Comparison of ENCODE assay signal across 21 cellular contexts in the genomic region with DNA sequence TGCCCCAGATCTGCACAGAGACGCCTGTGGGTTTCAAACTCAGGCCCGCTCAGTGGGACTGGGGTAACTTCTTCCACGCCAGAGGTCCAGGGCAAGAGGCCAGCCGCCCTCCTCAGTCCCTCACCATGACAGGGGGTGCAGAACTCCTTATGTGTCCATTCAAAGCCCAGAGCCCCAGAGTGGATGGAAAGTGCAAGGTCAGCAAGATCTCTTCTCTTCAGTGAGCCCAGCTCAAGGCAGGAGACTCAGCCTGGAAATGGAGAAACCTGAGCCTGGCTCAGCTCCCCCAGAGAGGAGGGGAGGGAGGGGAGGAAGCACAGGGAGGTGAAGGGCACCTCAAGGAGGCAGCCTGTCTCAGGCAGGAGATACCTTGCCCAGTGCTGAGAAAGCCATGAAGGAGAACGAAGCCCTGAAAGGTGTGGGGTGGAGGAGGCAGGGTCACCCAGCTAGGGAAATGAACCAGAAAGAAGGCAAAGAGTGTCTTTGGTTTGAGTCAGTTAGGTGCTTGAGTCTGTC.
"Had no signal": no experiment of that assay in that cellular context is flagged by ENCODE, and none has a peak within 500 bp of the region (broad histone marks: within the 10 kb centered on the region; RNA-seq: fewer than 3 reads in every experiment).

No MANE protein-coding gene starts in this region.

- H3K27me3 Mint-ChIP-seq: stimulated activated naive CD8-positive, alpha-beta T cell treated with anti-CD3 and anti-CD28 coated beads, Interleukin-15, Interleukin-2, amounts not matched to agents 100 ng/mL and 50 ng/mL, for 24 hours had no signal

- H3K9me3 ChIP-seq: heart left ventricle, pancreas, prostate gland, spleen, tibial nerve, upper lobe of right lung, vagina had no signal

- ATAC-seq: esophagus mucosa; stimulated activated memory B cell treated with anti-CD40 and anti-IgM and Interleukin-4, amounts not matched to agents 10 μg/mL and 1 μg/mL and 100 μg/mL, for 72 hours had no signal

- H3K4me1 ChIP-seq: pancreas, prostate gland, vagina had no signal

- H3K9me3 Mint-ChIP-seq: naive B cell; stimulated activated memory B cell treated with anti-CD40 and anti-IgM and Interleukin-4, amounts not matched to agents 10 μg/mL and 1 μg/mL and 100 μg/mL, for 72 hours; stimulated activated naive CD8-positive, alpha-beta T cell treated with anti-CD3 and anti-CD28 coated beads, Interleukin-15, Interleukin-2, amounts not matched to agents 100 ng/mL and 50 ng/mL, for 24 hours had no signal

- H3K27me3 ChIP-seq: tibial nerve, upper lobe of right lung, vagina had no signal

- H3K4me3 ChIP-seq: dorsolateral prefrontal cortex, heart left ventricle, pancreas, prostate gland, tibial nerve, upper lobe of right lung, vagina had no signal

- H3K36me3 ChIP-seq: heart left ventricle, pancreas, prostate gland, spleen, tibial nerve, upper lobe of right lung, vagina had no signal

- DNase-seq: cortex of kidney; dorsolateral prefrontal cortex; effector CD8-positive, alpha-beta T cell; heart left ventricle; hippocampal formation; left colon; mesendoderm; naive B cell; nucleus accumbens; pancreas; spleen; stimulated activated CD4-positive, alpha-beta T cell treated with anti-CD3 and anti-CD28 coated beads, Interleukin-15, amount 100 ng/mL, for 24 hours; stimulated activated CD4-positive, alpha-beta T cell treated with anti-CD3 and anti-CD28 coated beads, Interleukin-1b, Interleukin-23, amount 100 ng/mL, for 48 hours; stimulated activated CD4-positive, alpha-beta T cell treated with anti-CD3 and anti-CD28 coated beads, Interleukin-4, amount 100 ng/mL, for 24 hours; upper lobe of right lung had no signal

- H3K36me3 Mint-ChIP-seq: naive B cell; stimulated activated memory B cell treated with anti-CD40 and anti-IgM and Interleukin-4, amounts not matched to agents 10 μg/mL and 1 μg/mL and 100 μg/mL, for 72 hours had no signal

- H3K27ac Mint-ChIP-seq: naive B cell; stimulated activated memory B cell treated with anti-CD40 and anti-IgM and Interleukin-4, amounts not matched to agents 10 μg/mL and 1 μg/mL and 100 μg/mL, for 72 hours; stimulated activated naive CD8-positive, alpha-beta T cell treated with anti-CD3 and anti-CD28 coated beads, Interleukin-15, Interleukin-2, amounts not matched to agents 100 ng/mL and 50 ng/mL, for 24 hours had no signal

- H3K4me3 Mint-ChIP-seq: stimulated activated memory B cell treated with anti-CD40 and anti-IgM and Interleukin-4, amounts not matched to agents 10 μg/mL and 1 μg/mL and 100 μg/mL, for 72 hours; stimulated activated naive CD8-positive, alpha-beta T cell treated with anti-CD3 and anti-CD28 coated beads, Interleukin-15, Interleukin-2, amounts not matched to agents 100 ng/mL and 50 ng/mL, for 24 hours had no signal

- H3K27ac ChIP-seq: dorsolateral prefrontal cortex, heart left ventricle, pancreas, prostate gland, spleen, tibial nerve, upper lobe of right lung had no signal

- H3K4me1 Mint-ChIP-seq: stimulated activated memory B cell treated with anti-CD40 and anti-IgM and Interleukin-4, amounts not matched to agents 10 μg/mL and 1 μg/mL and 100 μg/mL, for 72 hours had no signal
